2 cellular contexts compared by ENCODE assay signal in genomic region chr1:155164625-155165024, GRCh38. TPM values are rescaled to one million over a fixed set of nuclear protein-coding genes. Genes with fewer than 3 reads are reported as not detected.
"Had no signal": no experiment of that assay in that cellular context is flagged by ENCODE, and none has a peak within 500 bp of the region (broad histone marks: within the 10 kb centered on the region; RNA-seq: fewer than 3 reads in every experiment).

No MANE protein-coding gene starts in this region.

RNA-seq across cellular contexts. Expression of gene TRIM46, which starts 9.0 kb away (rescaled TPM):
- total RNA-seq: HT-29 had no signal

RNA-seq across cellular contexts. Expression of gene EFNA1, which starts 36.9 kb away (rescaled TPM):
- polyA plus RNA-seq: IgD-negative memory B cell had no signal
